In the genomic region with DNA sequence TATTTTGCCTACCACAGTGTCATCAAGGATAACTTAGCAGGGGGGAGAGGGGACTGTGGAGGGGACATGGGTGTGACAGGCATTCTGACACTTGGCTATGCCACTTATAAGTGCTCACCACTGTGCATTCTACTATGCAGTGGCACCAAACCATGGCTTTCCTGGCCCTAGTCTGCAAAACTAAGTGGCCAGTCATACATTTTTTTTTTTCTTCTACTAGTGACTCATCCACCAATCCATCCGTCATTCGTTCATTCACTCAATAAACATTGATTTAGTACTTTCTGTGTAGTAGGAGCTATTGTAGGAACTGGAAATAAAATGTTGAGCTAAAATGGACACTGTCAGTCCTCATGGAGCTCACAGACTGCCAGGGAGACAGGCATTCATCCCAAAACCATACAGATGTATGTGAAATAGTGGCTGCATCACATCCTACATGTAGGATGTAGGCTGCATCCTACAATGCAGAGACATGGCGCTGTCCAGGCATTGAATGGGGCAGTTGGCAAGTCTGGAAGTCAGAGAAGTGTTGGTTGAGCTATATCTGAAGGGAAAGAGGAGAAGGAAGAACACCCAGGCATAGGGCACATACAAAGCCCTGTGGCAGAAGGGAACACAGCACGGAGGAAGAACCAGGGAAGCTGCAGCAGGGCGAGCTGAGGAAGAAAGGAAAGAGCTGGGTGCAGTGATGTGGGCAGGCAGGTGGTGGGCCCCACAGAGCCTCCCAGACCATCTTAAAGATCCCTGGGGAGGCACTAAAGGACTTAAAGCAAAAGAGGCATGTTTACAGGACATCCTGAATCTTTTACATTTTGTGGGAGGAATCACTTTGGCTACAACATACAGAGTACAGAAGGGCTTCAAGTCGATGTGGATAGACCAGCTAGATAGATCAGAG, we compare ENCODE assay signal across 22 cellular contexts.
DNase-seq lines count a peak whose midpoint lies in the region; ATAC-seq and TF ChIP-seq lines count a peak whose summit lies in the region.
"Had no signal": no experiment of that assay in that cellular context is flagged by ENCODE, and none has a peak within 500 bp of the region (broad histone marks: within the 10 kb centered on the region; RNA-seq: fewer than 3 reads in every experiment).

No MANE protein-coding gene starts in this region.

- H3K9me3 Mint-ChIP-seq in endothelial cell (ENCODE audit: unreplicated experiment), result no peaks in the 10 kb centered on the region
- H3K9me3 Mint-ChIP-seq: CD14-positive monocyte had no signal

- H2AFZ ChIP-seq in KMS-11 (ENCODE audit: low read depth), result no peak overlapping the region
- H2AFZ ChIP-seq: PC-9 had no signal

- no peaks in the 10 kb centered on the region for H3K9me3 ChIP-seq in lower lobe of right lung
- H3K9me3 ChIP-seq: adrenal gland, testis had no signal

- TF ChIP-seq CTCF in KMS-11 (conservative IDR thresholded peaks at IDR 0.05; ENCODE audit: low read depth, low read length) (no peak), endothelial cell (IDR thresholded peaks at IDR 0.05; ENCODE audit: unreplicated experiment) (no peak), lower lobe of right lung (IDR thresholded peaks at IDR 0.05) (no peak)

- H3K4me1 ChIP-seq in KMS-11 (ENCODE audit: low read depth, poor library complexity, severe bottlenecking) (peaks cover 32% of the 10 kb centered on the region), lower lobe of right lung (no peaks in the 10 kb centered on the region)

- DNase-seq in EL, result peak; percentile 37
- DNase-seq in endothelial cell (ENCODE audit: low spot score), result no peak
- DNase-seq in renal cortical epithelial cell (ENCODE audit: low read depth), result peak; percentile 6
- DNase-seq in C1 segment of cervical spinal cord (lab: John Stamatoyannopoulos, UW), result no peak
- no peak for DNase-seq in lower lobe of right lung
- DNase-seq: activated CD8-positive, alpha-beta memory T cell treated with anti-CD3 and anti-CD28 coated beads, Interleukin-2, amount 10 ng/mL, durations not matched to agents 7 days and 5 days; activated effector memory CD4-positive, alpha-beta T cell treated with Interleukin-2 at 50 U/mL for 16 hours; adrenal gland; cerebellar nuclear complex; DMS153; left ventricle myocardium superior; NCI-H2081 treated with DMSO at 0.1 percent for 48 hours; NCI-H526 treated with DMSO at 0.1 percent for 48 hours; PC-9; posterior cingulate gyrus; stimulated activated CD4-positive, alpha-beta T cell treated with anti-CD3 and anti-CD28 coated beads, Interleukin-4, amount 100 ng/mL, for 24 hours; T1000; testis had no signal

- H3K27ac ChIP-seq in KMS-11 (no peak overlapping the region), lower lobe of right lung (no peak overlapping the region)
- H3K27ac ChIP-seq: adrenal gland, PC-9, testis had no signal

- peak overlapping the region; percentile 8 for H3K4me3 Mint-ChIP-seq in endothelial cell (ENCODE audit: unreplicated experiment)
- H3K4me3 Mint-ChIP-seq: activated CD8-positive, alpha-beta memory T cell treated with anti-CD3 and anti-CD28 coated beads, Interleukin-2, amount 10 ng/mL, durations not matched to agents 7 days and 5 days had no signal

- peaks cover 3% of the 10 kb centered on the region for H3K27me3 Mint-ChIP-seq in endothelial cell (ENCODE audit: unreplicated experiment)

- peak overlapping the region; percentile 58 for H3K4me2 ChIP-seq in KMS-11

- peaks cover 7% of the 10 kb centered on the region for H3K4me1 Mint-ChIP-seq in endothelial cell (ENCODE audit: unreplicated experiment)
- H3K4me1 Mint-ChIP-seq: activated CD8-positive, alpha-beta memory T cell treated with anti-CD3 and anti-CD28 coated beads, Interleukin-2, amount 10 ng/mL, durations not matched to agents 7 days and 5 days had no signal

- ATAC-seq in esophagus mucosa (no peak), lower lobe of right lung (no peak)

- H3K36me3 ChIP-seq in KMS-11 (ENCODE audit: insufficient read depth), result no peaks in the 10 kb centered on the region
- no peaks in the 10 kb centered on the region for H3K36me3 ChIP-seq in lower lobe of right lung
- H3K36me3 ChIP-seq: adrenal gland had no signal

- H3K9ac ChIP-seq in KMS-11, result no peak overlapping the region

- H3K36me3 Mint-ChIP-seq in endothelial cell (ENCODE audit: low read depth, unreplicated experiment), result no peaks in the 10 kb centered on the region
- H3K36me3 Mint-ChIP-seq: activated CD8-positive, alpha-beta memory T cell treated with anti-CD3 and anti-CD28 coated beads, Interleukin-2, amount 10 ng/mL, durations not matched to agents 7 days and 5 days; CD14-positive monocyte had no signal

- H3K27ac Mint-ChIP-seq in endothelial cell (ENCODE audit: unreplicated experiment), result no peak overlapping the region
- H3K27ac Mint-ChIP-seq: activated CD8-positive, alpha-beta memory T cell treated with anti-CD3 and anti-CD28 coated beads, Interleukin-2, amount 10 ng/mL, durations not matched to agents 7 days and 5 days; CD14-positive monocyte had no signal

- no peaks in the 10 kb centered on the region for H3K79me2 ChIP-seq in KMS-11 (ENCODE audit: insufficient read depth, low read depth)

- intact Hi-C loops in lower lobe of right lung (cut with DNase I), result no loop called here

- H3K27me3 ChIP-seq in KMS-11 (ENCODE audit: insufficient read depth, low read depth) (peaks cover 12% of the 10 kb centered on the region; the same call in 1 of the 2 replicates), lower lobe of right lung (ENCODE audit: low read depth) (no peaks in the 10 kb centered on the region)
- H3K27me3 ChIP-seq: adrenal gland, testis had no signal

- no peak overlapping the region for H3K4me3 ChIP-seq in KMS-11 (IDR thresholded peaks at IDR 0.05; ENCODE audit: insufficient read depth, low read depth, low read length)
- no peak overlapping the region for H3K4me3 ChIP-seq in lower lobe of right lung
- H3K4me3 ChIP-seq: adrenal gland, PC-9, skin epidermis, testis had no signal

- H4K20me1 ChIP-seq in KMS-11 (ENCODE audit: insufficient read depth), result no peaks in the 10 kb centered on the region

Comparison
In these comparisons a context has a peak if more than half of its experiments do, and no peak if none do; other contexts are left out.
1. DNase-seq: peak in EL (single experiment) and renal cortical epithelial cell (single experiment); none in endothelial cell (single experiment), C1 segment of cervical spinal cord (0 of 14) and lower lobe of right lung (single experiment).